ENCODE assay signal across 8 cellular contexts in genomic region chr7:149125864-149126661, GRCh38. TPM values are rescaled to one million over a fixed set of nuclear protein-coding genes. Genes with fewer than 3 reads are reported as not detected.
DNase-seq lines count a peak whose midpoint lies in the region; ATAC-seq and TF ChIP-seq lines count a peak whose summit lies in the region.

Gene ZNF425, minus strand, starts transcription at chr7:149126324. Its CDS starts 111 bp downstream, at chr7:149126213.

- TF ChIP-seq CTCF in liver (IDR thresholded peaks at IDR 0.05; ENCODE audit: low read depth, low read length, missing input control): peak; percentile 96

- whole genome bisulfite sequencing in liver: under 1% methylated on average over 72 of the region's 72 CpGs

- H3K27ac ChIP-seq in liver (ENCODE audit: low read depth in 1 of 2, low read length in 2 of 2): peak within 1 kb of the TSS; percentile 94 to 98

- peak within 1 kb of the TSS; percentile 99 for H3K27ac Mint-ChIP-seq in activated CD4-positive, alpha-beta T cell treated with anti-CD3 and anti-CD28 coated beads, Interleukin-2, amount 10 ng/mL, durations not matched to agents 7 days and 5 days

- peaks cover 3 to 12% (median 8%) of the 10 kb centered on the region in 4 donors for H3K4me1 ChIP-seq in liver (ENCODE audit: control insufficient read depth in 4 of 4, insufficient read depth in 4 of 4, low read length in 3 of 4)

- H3K9ac ChIP-seq in liver (ENCODE audit: low read depth in 1 of 2, low read length in 2 of 2): peak within 1 kb of the TSS; percentile 96

- peaks cover 2 to 7% (median 5%) of the 10 kb centered on the region in 4 donors for H3K36me3 ChIP-seq in liver (ENCODE audit: control insufficient read depth in 4 of 4, insufficient read depth in 3 of 4, low read depth in 1 of 4, low read length in 3 of 4)

- H3K27me3 Mint-ChIP-seq in activated CD4-positive, alpha-beta T cell treated with anti-CD3 and anti-CD28 coated beads, Interleukin-2, amount 10 ng/mL, durations not matched to agents 7 days and 5 days: no peaks in the 10 kb centered on the region

- DNase-seq in C1 segment of cervical spinal cord (lab: John Stamatoyannopoulos, UW) (peak; percentile 55 to 96 (median 89)), NCI-H526 (lab: John Stamatoyannopoulos, UW) (peak; percentile 83 to 98), cortex of kidney (lab: John Stamatoyannopoulos, UW) (peak; percentile 81)
- peak; percentile 92 for DNase-seq in activated CD4-positive, alpha-beta T cell treated with anti-CD3 and anti-CD28 coated beads, Interleukin-2, amount 10 ng/mL, durations not matched to agents 7 days and 5 days
- peak; percentile 94 for DNase-seq in stimulated activated CD4-positive, alpha-beta T cell treated with anti-CD3 and anti-CD28 coated beads, Interleukin-4, amount 100 ng/mL, for 24 hours

- peak within 1 kb of the TSS; percentile 68 to 100 (median 92) for H3K4me3 ChIP-seq in liver (ENCODE audit: low read depth in 1 of 3, low read length in 3 of 3)

- no peaks in the 10 kb centered on the region for H3K27me3 ChIP-seq in liver (ENCODE audit: control insufficient read depth in 4 of 4, insufficient read depth in 4 of 4, low read length in 3 of 4)

- peak; percentile 63 to 77 for TF ChIP-seq RAD21 in liver (IDR thresholded peaks at IDR 0.05)

- peak within 1 kb of the TSS; percentile 97 for H3K4me3 Mint-ChIP-seq in activated CD4-positive, alpha-beta T cell treated with anti-CD3 and anti-CD28 coated beads, Interleukin-2, amount 10 ng/mL, durations not matched to agents 7 days and 5 days

- H3K9me3 ChIP-seq in liver (ENCODE audit: control insufficient read depth in 4 of 4, low read length in 3 of 4): peaks cover 0 to 7% (median 4%) of the 10 kb centered on the region in 4 donors

- POLR2A ChIA-PET in activated CD4-positive, alpha-beta T cell treated with anti-CD3 and anti-CD28 coated beads, Interleukin-2, amount 10 ng/mL, durations not matched to agents 7 days and 5 days (lab: Charles Lee): no interaction called here

- CTCF ChIA-PET in activated CD4-positive, alpha-beta T cell treated with anti-CD3 and anti-CD28 coated beads, Interleukin-2, amount 10 ng/mL, durations not matched to agents 7 days and 5 days (lab: Charles Lee): interaction anchor here (0.6 to 3.0 kb wide), 20 partner anchors 9 to 1247 kb away, joined by 3 to 31 read pairs (median 3); partner anchors contain the start of genes PDIA4, ZNF398 and ZNF783

- peaks cover 25% of the 10 kb centered on the region for H3K4me1 Mint-ChIP-seq in activated CD4-positive, alpha-beta T cell treated with anti-CD3 and anti-CD28 coated beads, Interleukin-2, amount 10 ng/mL, durations not matched to agents 7 days and 5 days

- peaks cover 29% of the 10 kb centered on the region for H3K36me3 Mint-ChIP-seq in activated CD4-positive, alpha-beta T cell treated with anti-CD3 and anti-CD28 coated beads, Interleukin-2, amount 10 ng/mL, durations not matched to agents 7 days and 5 days (ENCODE audit: low read depth)

- peak; percentile 94 for ATAC-seq in GM19324 (IDR thresholded peaks at IDR 0.05; ENCODE audit: low FRiP score, unreplicated experiment)
- ATAC-seq in HG03460 (IDR thresholded peaks at IDR 0.05; ENCODE audit: unreplicated experiment): peak; percentile 81

- H3K9me3 Mint-ChIP-seq in activated CD4-positive, alpha-beta T cell treated with anti-CD3 and anti-CD28 coated beads, Interleukin-2, amount 10 ng/mL, durations not matched to agents 7 days and 5 days: peaks cover 7% of the 10 kb centered on the region

TF ChIP-seq in liver, 16 proteins besides CTCF, POLR2A, EP300 and RAD21:
- no peak for TF ChIP-seq FOXA2 (IDR thresholded peaks at IDR 0.05)
- TF ChIP-seq ZBTB33 (IDR thresholded peaks at IDR 0.05): no peak
- TF ChIP-seq SP1 (IDR thresholded peaks at IDR 0.05): peak; percentile 51
- peak in 1 of 2 donors; percentile 21 for TF ChIP-seq EGR1 (IDR thresholded peaks at IDR 0.05; ENCODE audit: low read depth in 2 of 2)
- TF ChIP-seq YY1 (IDR thresholded peaks at IDR 0.05): peak; percentile 83
- TF ChIP-seq MAX (IDR thresholded peaks at IDR 0.05): no peak
- no peak for TF ChIP-seq JUND (IDR thresholded peaks at IDR 0.05)
- TF ChIP-seq ATF3 (IDR thresholded peaks at IDR 0.05): no peak
- TF ChIP-seq GABPA (IDR thresholded peaks at IDR 0.05 in 1 of 2, conservative IDR thresholded peaks at IDR 0.05 in 1 of 2): peak; percentile 40 to 87
- TF ChIP-seq TAF1 (conservative IDR thresholded peaks at IDR 0.05): peak; percentile 89
- no peak for TF ChIP-seq FOXA1 (IDR thresholded peaks at IDR 0.05)
- TF ChIP-seq RXRA (IDR thresholded peaks at IDR 0.05): no peak
- peak; percentile 79 for TF ChIP-seq REST (IDR thresholded peaks at IDR 0.05)
- TF ChIP-seq NR2F2 (IDR thresholded peaks at IDR 0.05): no peak
- no peak for TF ChIP-seq HNF4A (conservative IDR thresholded peaks at IDR 0.05)
- TF ChIP-seq HNF4G (IDR thresholded peaks at IDR 0.05): no peak

RNA-seq across cellular contexts. Expression of gene ZNF425, which starts in this region (rescaled TPM):
- 1 to 10 TPM in 1 of 2 experiments, under 1 TPM in 1; 0.67 to 1.0 TPM for total RNA-seq in activated CD4-positive, alpha-beta T cell treated with anti-CD3 and anti-CD28 coated beads, Interleukin-2, amount 10 ng/mL, durations not matched to agents 7 days and 5 days
- total RNA-seq in liver: under 1 TPM; 0.84 to 0.98 TPM
- under 1 TPM; 0.25 to 0.32 TPM for polyA plus RNA-seq in liver

Comparison
In these comparisons a context has a peak if more than half of its experiments do, and no peak if none do; other contexts are left out.
1. Peak in every context shown above with its lines: DNase-seq, ATAC-seq, H3K4me3 ChIP-seq and H3K27ac ChIP-seq.